1 cellular context compared by ENCODE assay signal in genomic region chr12:6850796-6851152, GRCh38.
A peak's percentile ranks its signal among the peaks of the same experiment; 100 is the strongest.
TF ChIP-seq lines count a peak whose summit lies in the region.

No MANE protein-coding gene starts in this region.

TF ChIP-seq in K562, 482 proteins besides CTCF, POLR2A, EP300 and RAD21:
- TF ChIP-seq POLR2G (IDR thresholded peaks at IDR 0.05; ENCODE audit: low read depth, low read length), result peak; percentile 67
- TF ChIP-seq KDM5B (IDR thresholded peaks at IDR 0.05; ENCODE audit: insufficient replicate concordance, low read depth, low read length), result peak; percentile 22
- TF ChIP-seq SPI1 (IDR thresholded peaks at IDR 0.05; ENCODE audit: borderline replicate concordance, low read depth, low read length), result no peak
- no peak for TF ChIP-seq MYC (IDR thresholded peaks at IDR 0.05; ENCODE audit: low read depth, low read length)
- TF ChIP-seq MYC (CRISPR knock-in tag; IDR thresholded peaks at IDR 0.05; ENCODE audit: borderline replicate concordance, low read depth), result no peak
- TF ChIP-seq FIP1L1 (IDR thresholded peaks at IDR 0.05; ENCODE audit: low read depth, low read length, poor library complexity, severe bottlenecking), result no peak
- TF ChIP-seq MTA3 (IDR thresholded peaks at IDR 0.05; ENCODE audit: borderline replicate concordance), result 0 out of 2 replicates have a peak, but pooled peaks have one; percentile 3
- TF ChIP-seq EHMT2 (IDR thresholded peaks at IDR 0.05), result no peak
- TF ChIP-seq ZNF717 (CRISPR knock-in tag; IDR thresholded peaks at IDR 0.05), result 0 out of 2 replicates have a peak, but pooled peaks have one; percentile 15
- no peak for TF ChIP-seq NR2C1 (IDR thresholded peaks at IDR 0.05)
- TF ChIP-seq NR2C1 (tag; IDR thresholded peaks at IDR 0.05), result 0 out of 2 replicates have a peak, but pooled peaks have one; percentile 20
- TF ChIP-seq SMARCA4 (IDR thresholded peaks at IDR 0.05), result 0 out of 2 replicates have a peak, but pooled peaks have one; percentile 11
- no peak for TF ChIP-seq KAT2B (IDR thresholded peaks at IDR 0.05; ENCODE audit: low read depth, low read length)
- TF ChIP-seq, protein P1, sequence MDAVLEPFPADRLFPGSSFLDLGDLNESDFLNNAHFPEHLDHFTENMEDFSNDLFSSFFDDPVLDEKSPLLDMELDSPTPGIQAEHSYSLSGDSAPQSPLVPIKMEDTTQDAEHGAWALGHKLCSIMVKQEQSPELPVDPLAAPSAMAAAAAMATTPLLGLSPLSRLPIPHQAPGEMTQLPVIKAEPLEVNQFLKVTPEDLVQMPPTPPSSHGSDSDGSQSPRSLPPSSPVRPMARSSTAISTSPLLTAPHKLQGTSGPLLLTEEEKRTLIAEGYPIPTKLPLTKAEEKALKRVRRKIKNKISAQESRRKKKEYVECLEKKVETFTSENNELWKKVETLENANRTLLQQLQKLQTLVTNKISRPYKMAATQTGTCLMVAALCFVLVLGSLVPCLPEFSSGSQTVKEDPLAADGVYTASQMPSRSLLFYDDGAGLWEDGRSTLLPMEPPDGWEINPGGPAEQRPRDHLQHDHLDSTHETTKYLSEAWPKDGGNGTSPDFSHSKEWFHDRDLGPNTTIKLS (IDR thresholded peaks at IDR 0.05; ENCODE audit: borderline replicate concordance, low read depth), result peak; percentile 52; the same call in 1 of the 2 replicates
- TF ChIP-seq CXXC5 (CRISPR knock-in tag; IDR thresholded peaks at IDR 0.05), result peak; percentile 55; the same call in 1 of the 2 replicates
- TF ChIP-seq, protein P2, sequence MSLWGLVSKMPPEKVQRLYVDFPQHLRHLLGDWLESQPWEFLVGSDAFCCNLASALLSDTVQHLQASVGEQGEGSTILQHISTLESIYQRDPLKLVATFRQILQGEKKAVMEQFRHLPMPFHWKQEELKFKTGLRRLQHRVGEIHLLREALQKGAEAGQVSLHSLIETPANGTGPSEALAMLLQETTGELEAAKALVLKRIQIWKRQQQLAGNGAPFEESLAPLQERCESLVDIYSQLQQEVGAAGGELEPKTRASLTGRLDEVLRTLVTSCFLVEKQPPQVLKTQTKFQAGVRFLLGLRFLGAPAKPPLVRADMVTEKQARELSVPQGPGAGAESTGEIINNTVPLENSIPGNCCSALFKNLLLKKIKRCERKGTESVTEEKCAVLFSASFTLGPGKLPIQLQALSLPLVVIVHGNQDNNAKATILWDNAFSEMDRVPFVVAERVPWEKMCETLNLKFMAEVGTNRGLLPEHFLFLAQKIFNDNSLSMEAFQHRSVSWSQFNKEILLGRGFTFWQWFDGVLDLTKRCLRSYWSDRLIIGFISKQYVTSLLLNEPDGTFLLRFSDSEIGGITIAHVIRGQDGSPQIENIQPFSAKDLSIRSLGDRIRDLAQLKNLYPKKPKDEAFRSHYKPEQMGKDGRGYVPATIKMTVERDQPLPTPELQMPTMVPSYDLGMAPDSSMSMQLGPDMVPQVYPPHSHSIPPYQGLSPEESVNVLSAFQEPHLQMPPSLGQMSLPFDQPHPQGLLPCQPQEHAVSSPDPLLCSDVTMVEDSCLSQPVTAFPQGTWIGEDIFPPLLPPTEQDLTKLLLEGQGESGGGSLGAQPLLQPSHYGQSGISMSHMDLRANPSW (CRISPR knock-in tag; IDR thresholded peaks at IDR 0.05), result no peak
- TF ChIP-seq SMAD4 (CRISPR knock-in tag; conservative IDR thresholded peaks at IDR 0.05), result 0 out of 2 replicates have a peak, but pooled peaks have one; percentile 26
- no peak for TF ChIP-seq ZNF444 (CRISPR knock-in tag; IDR thresholded peaks at IDR 0.05)
- TF ChIP-seq FOSL1 (tag; conservative IDR thresholded peaks at IDR 0.05), result peak; percentile 73; the same call in 1 of the 2 replicates
- TF ChIP-seq RBM34 (IDR thresholded peaks at IDR 0.05; ENCODE audit: borderline replicate concordance, insufficient read depth, low read length), result no peak
- TF ChIP-seq, protein P3, sequence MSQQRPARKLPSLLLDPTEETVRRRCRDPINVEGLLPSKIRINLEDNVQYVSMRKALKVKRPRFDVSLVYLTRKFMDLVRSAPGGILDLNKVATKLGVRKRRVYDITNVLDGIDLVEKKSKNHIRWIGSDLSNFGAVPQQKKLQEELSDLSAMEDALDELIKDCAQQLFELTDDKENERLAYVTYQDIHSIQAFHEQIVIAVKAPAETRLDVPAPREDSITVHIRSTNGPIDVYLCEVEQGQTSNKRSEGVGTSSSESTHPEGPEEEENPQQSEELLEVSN (IDR thresholded peaks at IDR 0.05; ENCODE audit: borderline replicate concordance in 1 of 2, extremely low read depth in 1 of 2, insufficient read depth in 1 of 2, insufficient read length in 1 of 2, low read depth in 1 of 2, low read length in 1 of 2, poor library complexity in 1 of 2, severe bottlenecking in 1 of 2), result peak in 1 of 2 experiments; percentile 7
- 0 out of 2 replicates have a peak, but pooled peaks have one; percentile 39 for TF ChIP-seq JUND (IDR thresholded peaks at IDR 0.05; ENCODE audit: borderline replicate concordance, low read depth, low read length)
- no peak for TF ChIP-seq JUND (tag; IDR thresholded peaks at IDR 0.05; ENCODE audit: borderline replicate concordance, low read depth, low read length)
- TF ChIP-seq RBFOX2 (IDR thresholded peaks at IDR 0.05; ENCODE audit: low read depth, low read length), result peak; percentile 72
- TF ChIP-seq FOXP1 (CRISPR knock-in tag; IDR thresholded peaks at IDR 0.05), result peak; percentile 25; the same call in 1 of the 2 replicates
- 0 out of 2 replicates have a peak, but pooled peaks have one; percentile 37 for TF ChIP-seq ZNF592 (IDR thresholded peaks at IDR 0.05)
TF ChIP-seq in K562: peak in this region for 15.
